17 cellular contexts compared by ENCODE assay signal in the genomic region with DNA sequence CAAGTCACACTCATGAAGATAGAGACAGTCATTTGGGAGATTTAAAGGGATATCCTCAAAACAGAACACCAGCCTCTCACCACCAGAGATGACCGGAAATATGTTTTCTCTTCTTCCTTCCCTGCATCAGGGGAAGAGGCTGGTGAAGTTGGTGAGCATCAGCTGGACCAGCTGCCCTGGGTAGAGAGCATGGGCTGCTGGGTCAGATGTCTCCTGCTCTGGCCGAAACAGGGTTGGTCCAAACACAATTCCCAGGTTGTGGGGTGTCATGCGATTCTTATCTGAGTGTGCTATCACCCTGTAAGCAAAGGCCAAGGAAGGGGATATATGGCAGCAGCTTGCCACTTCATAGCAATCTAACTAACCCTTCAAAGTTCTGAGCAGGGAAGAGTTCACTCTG. TPM values are rescaled to one million over a fixed set of nuclear protein-coding genes. Genes with fewer than 3 reads are reported as not detected.
A peak's percentile ranks its signal among the peaks of the same experiment; 100 is the strongest.
DNase-seq lines count a peak whose midpoint lies in the region; ATAC-seq lines count a peak whose summit lies in the region.
"Had no signal": no experiment of that assay in that cellular context is flagged by ENCODE, and none has a peak within 500 bp of the region (broad histone marks: within the 10 kb centered on the region; RNA-seq: fewer than 3 reads in every experiment).

No MANE protein-coding gene starts in this region.

- peaks cover 13 to 31% of the 10 kb centered on the region in 2 donors for H3K36me3 Mint-ChIP-seq in activated T-cell treated with anti-CD3 and anti-CD28 coated beads, Interleukin-2, amount 50 U/mL, for 72 hours (ENCODE audit: insufficient read depth in 2 of 2)
- peaks cover 9 to 88% (median 28%) of the 10 kb centered on the region in 3 donors for H3K36me3 Mint-ChIP-seq in CD8-positive, alpha-beta memory T cell
- peaks cover 40 to 51% (median 46%) of the 10 kb centered on the region in 3 donors for H3K36me3 Mint-ChIP-seq in immature natural killer cell
- H3K36me3 Mint-ChIP-seq in stimulated activated effector memory CD8-positive, alpha-beta T cell treated with anti-CD3 and anti-CD28 coated beads, Interleukin-12 subunit alpha, Interleukin-12 subunit beta, amount 100 ng/mL, for 72 hours = peaks cover 91% of the 10 kb centered on the region

- H3K27me3 ChIP-seq in CD8-positive, alpha-beta memory T cell (ENCODE audit: insufficient read depth, low read length, poor library complexity, severe bottlenecking) = no peaks in the 10 kb centered on the region
- H3K27me3 ChIP-seq: BLaER1 treated with 17β-estradiol and CSF1 and Interleukin-3, amounts not matched to agents 10 nM and 100 nM had no signal

- peaks cover 35% of the 10 kb centered on the region for H3K4me1 Mint-ChIP-seq in activated T-cell treated with anti-CD3 and anti-CD28 coated beads, Interleukin-2, amount 50 U/mL, for 72 hours (ENCODE audit: low read depth)
- peaks cover 52 to 68% (median 58%) of the 10 kb centered on the region in 3 donors for H3K4me1 Mint-ChIP-seq in CD8-positive, alpha-beta memory T cell
- peaks cover 78 to 82% of the 10 kb centered on the region in 2 donors for H3K4me1 Mint-ChIP-seq in immature natural killer cell
- peaks cover 65% of the 10 kb centered on the region for H3K4me1 Mint-ChIP-seq in stimulated activated effector memory CD8-positive, alpha-beta T cell treated with anti-CD3 and anti-CD28 coated beads, Interleukin-12 subunit alpha, Interleukin-12 subunit beta, amount 100 ng/mL, for 72 hours

- H3K4me1 ChIP-seq in CD8-positive, alpha-beta memory T cell (ENCODE audit: insufficient read depth, low read length) = peaks cover 61% of the 10 kb centered on the region

- H3K9me3 ChIP-seq in CD8-positive, alpha-beta memory T cell (ENCODE audit: low read length) = no peaks in the 10 kb centered on the region
- H3K9me3 ChIP-seq: BLaER1 treated with 17β-estradiol and CSF1 and Interleukin-3, amounts not matched to agents 10 nM and 100 nM had no signal

- no peak overlapping the region for H3K4me3 Mint-ChIP-seq in activated T-cell treated with anti-CD3 and anti-CD28 coated beads, Interleukin-2, amount 50 U/mL, for 72 hours
- peak overlapping the region in 3 of 7 donors; percentile 19 to 82 (median 78) for H3K4me3 Mint-ChIP-seq in CD8-positive, alpha-beta memory T cell
- peak overlapping the region in 1 of 5 donors; percentile 17 for H3K4me3 Mint-ChIP-seq in immature natural killer cell
- no peak overlapping the region for H3K4me3 Mint-ChIP-seq in stimulated activated effector memory CD8-positive, alpha-beta T cell treated with anti-CD3 and anti-CD28 coated beads, Interleukin-12 subunit alpha, Interleukin-12 subunit beta, amount 100 ng/mL, for 72 hours

- H3K9me3 Mint-ChIP-seq in activated T-cell treated with anti-CD3 and anti-CD28 coated beads, Interleukin-2, amount 50 U/mL, for 72 hours = no peaks in the 10 kb centered on the region
- H3K9me3 Mint-ChIP-seq in CD8-positive, alpha-beta memory T cell = peaks cover 0 to 2% (median 0%) of the 10 kb centered on the region in 5 donors
- H3K9me3 Mint-ChIP-seq in immature natural killer cell = no peaks in the 10 kb centered on the region
- H3K9me3 Mint-ChIP-seq in stimulated activated effector memory CD8-positive, alpha-beta T cell treated with anti-CD3 and anti-CD28 coated beads, Interleukin-12 subunit alpha, Interleukin-12 subunit beta, amount 100 ng/mL, for 72 hours = no peaks in the 10 kb centered on the region

- peak overlapping the region; percentile 47 for H3K27ac Mint-ChIP-seq in activated T-cell treated with anti-CD3 and anti-CD28 coated beads, Interleukin-2, amount 50 U/mL, for 72 hours
- H3K27ac Mint-ChIP-seq in CD8-positive, alpha-beta memory T cell = peak overlapping the region in 6 of 8 donors; percentile 58 to 87 (median 75)
- H3K27ac Mint-ChIP-seq in immature natural killer cell = peak overlapping the region; percentile 55 to 80 (median 73)
- peak overlapping the region; percentile 69 for H3K27ac Mint-ChIP-seq in stimulated activated effector memory CD8-positive, alpha-beta T cell treated with anti-CD3 and anti-CD28 coated beads, Interleukin-12 subunit alpha, Interleukin-12 subunit beta, amount 100 ng/mL, for 72 hours

- H3K27me3 Mint-ChIP-seq in activated T-cell treated with anti-CD3 and anti-CD28 coated beads, Interleukin-2, amount 50 U/mL, for 72 hours (ENCODE audit: low read depth) = no peaks in the 10 kb centered on the region
- H3K27me3 Mint-ChIP-seq in CD8-positive, alpha-beta memory T cell = no peaks in the 10 kb centered on the region
- H3K27me3 Mint-ChIP-seq in immature natural killer cell (ENCODE audit: low read depth in 3 of 3) = peaks cover 35 to 47% (median 46%) of the 10 kb centered on the region in 3 donors

- no peak for ATAC-seq in activated T-cell treated with anti-CD3 and anti-CD28 coated beads, Interleukin-2, amount 50 U/mL, for 72 hours (replicated peaks in 1 of 2)
- no peak for ATAC-seq in stimulated activated effector memory CD8-positive, alpha-beta T cell treated with anti-CD3 and anti-CD28 coated beads, Interleukin-12 subunit alpha, Interleukin-12 subunit beta, amount 100 ng/mL, for 72 hours
- no peak for ATAC-seq in HG03469 (IDR thresholded peaks at IDR 0.05; ENCODE audit: unreplicated experiment)

- POLR2A ChIA-PET in CD8-positive, alpha-beta memory T cell (lab: Charles Lee) = no interaction called here

- H3K27ac ChIP-seq in CD8-positive, alpha-beta memory T cell (ENCODE audit: low read depth, low read length) = no peak overlapping the region
- H3K27ac ChIP-seq: BLaER1 treated with 17β-estradiol and CSF1 and Interleukin-3, amounts not matched to agents 10 nM and 100 nM; PC-9 had no signal

- CTCF ChIA-PET in CD8-positive, alpha-beta memory T cell (lab: Charles Lee) = interaction anchor here (1.6 to 1.8 kb wide), 2 partner anchors 10 to 12 kb away, joined by 4 to 6 read pairs; no protein-coding TSS in a partner anchor

- no peak for DNase-seq in activated T-cell treated with anti-CD3 and anti-CD28 coated beads, Interleukin-2, amount 50 U/mL, for 72 hours
- no peak for DNase-seq in activated T-cell treated with anti-CD3 and anti-CD28 coated beads, Interleukin-2, amount 50 U/mL, for 1 hour
- DNase-seq in CD8-positive, alpha-beta memory T cell = no peak
- DNase-seq in immature natural killer cell = no peak
- DNase-seq in stimulated activated effector memory CD8-positive, alpha-beta T cell treated with anti-CD3 and anti-CD28 coated beads, Interleukin-12 subunit alpha, Interleukin-12 subunit beta, amount 100 ng/mL, for 72 hours (ENCODE audit: low spot score in 2 of 2) = no peak
- DNase-seq in HPDE6-E6E7 (ENCODE audit: extremely low spot score) = no peak
- DNase-seq: EL, KBM-7, NCI-H1048, NCI-H1436 treated with DMSO at 0.1 percent for 48 hours, NCI-H2081 treated with DMSO at 0.1 percent for 48 hours, NCI-H510A treated with DMSO at 0.1 percent for 48 hours, NCI-H82, PC-9 had no signal

- H3K4me3 ChIP-seq in CD8-positive, alpha-beta memory T cell (ENCODE audit: low read length) = no peak overlapping the region
- H3K4me3 ChIP-seq: BLaER1 treated with 17β-estradiol and CSF1 and Interleukin-3, amounts not matched to agents 10 nM and 100 nM; PC-9 had no signal

- H3K36me3 ChIP-seq in CD8-positive, alpha-beta memory T cell (ENCODE audit: insufficient read depth, low read length) = peaks cover 48% of the 10 kb centered on the region

RNA-seq across cellular contexts. Expression of gene ARHGAP9, which starts 7.3 kb away (rescaled TPM):
- total RNA-seq in activated T-cell treated with anti-CD3 and anti-CD28 coated beads, Interleukin-2, amount 50 U/mL, for 72 hours = 100 to 1,000 TPM; 119 to 153 TPM
- 100 to 1,000 TPM; 116 to 121 TPM for total RNA-seq in CD8-positive, alpha-beta memory T cell
- 181 TPM for polyA plus RNA-seq in CD8-positive, alpha-beta memory T cell
- polyA plus RNA-seq in immature natural killer cell = 100 to 1,000 TPM; 148 to 294 (median 163) TPM
- total RNA-seq: H4, PC-9 had no signal

RNA-seq across cellular contexts. Expression of gene GLI1, which starts 12.8 kb away (rescaled TPM):
- 1 to 10 TPM in 1 of 2 donors, under 1 TPM in 1; 0.21 to 1.3 TPM for total RNA-seq in activated T-cell treated with anti-CD3 and anti-CD28 coated beads, Interleukin-2, amount 50 U/mL, for 72 hours
- under 1 TPM; 0.55 to 0.75 TPM for total RNA-seq in CD8-positive, alpha-beta memory T cell
- 0.32 TPM for polyA plus RNA-seq in CD8-positive, alpha-beta memory T cell
- under 1 TPM in 2 of 3 donors, not detected in 1; 0.33 to 0.40 TPM for polyA plus RNA-seq in immature natural killer cell
- total RNA-seq: PC-9 had no signal

RNA-seq across cellular contexts. Expression of gene MARS1, which starts 15.5 kb away (rescaled TPM):
- 100 to 1,000 TPM; 575 to 653 TPM for total RNA-seq in activated T-cell treated with anti-CD3 and anti-CD28 coated beads, Interleukin-2, amount 50 U/mL, for 72 hours
- 100 to 1,000 TPM; 386 to 398 TPM for total RNA-seq in CD8-positive, alpha-beta memory T cell
- 89.8 TPM for polyA plus RNA-seq in CD8-positive, alpha-beta memory T cell
- 100 to 1,000 TPM; 100 to 158 (median 114) TPM for polyA plus RNA-seq in immature natural killer cell

RNA-seq across cellular contexts. Expression of gene INHBE, which starts 17.3 kb away (rescaled TPM):
- total RNA-seq in activated T-cell treated with anti-CD3 and anti-CD28 coated beads, Interleukin-2, amount 50 U/mL, for 72 hours = 1 to 10 TPM; 3.8 to 4.8 TPM
- total RNA-seq in CD8-positive, alpha-beta memory T cell = under 1 TPM; 0.38 to 0.61 TPM
- not detected for polyA plus RNA-seq in CD8-positive, alpha-beta memory T cell
- not detected for polyA plus RNA-seq in immature natural killer cell

RNA-seq across cellular contexts. Expression of gene INHBC, which starts 37.8 kb away (rescaled TPM):
- total RNA-seq in activated T-cell treated with anti-CD3 and anti-CD28 coated beads, Interleukin-2, amount 50 U/mL, for 72 hours = not detected
- total RNA-seq in CD8-positive, alpha-beta memory T cell = under 1 TPM; 0.11 TPM
- polyA plus RNA-seq in CD8-positive, alpha-beta memory T cell = not detected
- polyA plus RNA-seq in immature natural killer cell = under 1 TPM in 1 of 3 donors, not detected in 2; 0.15 TPM
- total RNA-seq: H4 had no signal
